Comparison of ENCODE assay signal across 23 cellular contexts in the genomic region with DNA sequence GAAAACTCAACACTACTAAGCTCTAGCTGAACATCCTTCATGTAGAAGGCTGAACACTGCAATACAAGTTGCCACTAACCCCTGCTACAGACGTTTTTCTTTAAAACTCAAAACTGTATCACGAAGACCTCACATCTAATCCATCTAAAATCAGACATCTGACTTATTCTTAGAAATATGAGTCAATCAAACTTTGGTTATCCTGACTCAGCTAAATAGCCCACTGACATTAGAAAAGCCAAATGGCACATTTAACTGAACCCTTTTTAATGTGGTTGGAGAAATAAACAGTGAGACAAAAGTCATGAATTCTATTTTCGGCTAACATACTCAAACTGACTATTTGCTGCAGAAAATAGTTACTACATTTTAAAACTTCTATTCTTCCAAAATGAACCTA. TPM values are rescaled to one million over a fixed set of nuclear protein-coding genes. Genes with fewer than 3 reads are reported as not detected.
DNase-seq lines count a peak whose midpoint lies in the region; ATAC-seq, FAIRE-seq and TF ChIP-seq lines count a peak whose summit lies in the region.
"Had no signal": no experiment of that assay in that cellular context is flagged by ENCODE, and none has a peak within 500 bp of the region (broad histone marks: within the 10 kb centered on the region; RNA-seq: fewer than 3 reads in every experiment).

No MANE protein-coding gene starts in this region.

- peaks cover 48% of the 10 kb centered on the region for H3K4me1 Mint-ChIP-seq in brain
- peaks cover 47% of the 10 kb centered on the region for H3K4me1 Mint-ChIP-seq in nephron
- H3K4me1 Mint-ChIP-seq in activated naive CD4-positive, alpha-beta T cell treated with anti-CD3 and anti-CD28 coated beads for 36 hours (ENCODE audit: low read depth) = no peaks in the 10 kb centered on the region
- H3K4me1 Mint-ChIP-seq: activated T-helper 17 cell treated with anti-CD3 and anti-CD28 coated beads, Interleukin-2, amount 50 U/mL, for 72 hours; CD8-positive, alpha-beta memory T cell; natural killer cell had no signal

- no peak overlapping the region for H3K4me2 ChIP-seq in HepG2 (ENCODE audit: low read depth, low read length)

- H3K27ac Mint-ChIP-seq in brain (peak overlapping the region in 3 of 5 experiments; percentile 35 to 88 (median 55)), nephron (peak overlapping the region; percentile 70 to 74 (median 74))
- no peak overlapping the region for H3K27ac Mint-ChIP-seq in activated naive CD4-positive, alpha-beta T cell treated with anti-CD3 and anti-CD28 coated beads for 36 hours
- H3K27ac Mint-ChIP-seq: activated T-helper 17 cell treated with anti-CD3 and anti-CD28 coated beads, Interleukin-2, amount 50 U/mL, for 72 hours; CD8-positive, alpha-beta memory T cell; H9; natural killer cell had no signal

- WGBS in HepG2 (ENCODE audit: low lambda C conversion rate) = 40% methylated on average over 3 of the region's 3 CpGs
- WGBS in right lobe of liver (ENCODE audit: insufficient coverage, low coverage, low lambda C conversion rate, missing lambda C conversion rate) = 77% methylated on average over 3 of the region's 3 CpGs

- H3K79me2 ChIP-seq in HepG2 (ENCODE audit: insufficient read depth, low read length) = no peaks in the 10 kb centered on the region

- no peaks in the 10 kb centered on the region for H4K20me1 ChIP-seq in HepG2 (ENCODE audit: insufficient read depth, low read length)

- H3K9ac ChIP-seq in HepG2 (ENCODE audit: insufficient read depth, low read depth, low read length) = no peak overlapping the region

- H3K9me3 ChIP-seq in HepG2 (ENCODE audit: low read length) (no peaks in the 10 kb centered on the region), right lobe of liver (no peaks in the 10 kb centered on the region)
- H3K9me3 ChIP-seq: lower lobe of right lung, uterus had no signal

- intact Hi-C loops in HepG2 (cut with micrococcal nuclease; ENCODE audit: unreplicated experiment) = no loop called here
- intact Hi-C loops in right lobe of liver (cut with DNase I) = no loop called here
- intact Hi-C loops in activated naive CD4-positive, alpha-beta T cell treated with anti-CD3 and anti-CD28 coated beads for 36 hours (cut with micrococcal nuclease) = no loop called here

- no peak overlapping the region for H2AFZ ChIP-seq in HepG2 (ENCODE audit: low read length)

- H3K27me3 ChIP-seq in HepG2 (ENCODE audit: control insufficient read depth in 1 of 2, insufficient read depth in 2 of 2, low read length in 2 of 2) (no peaks in the 10 kb centered on the region), right lobe of liver (no peaks in the 10 kb centered on the region)
- H3K27me3 ChIP-seq: uterus had no signal

- TF ChIP-seq CTCF in HepG2 (CRISPR knock-in tag; IDR thresholded peaks at IDR 0.05) (no peak), right lobe of liver (IDR thresholded peaks at IDR 0.05) (no peak), brain (conservative IDR thresholded peaks at IDR 0.05) (no peak), nephron (IDR thresholded peaks at IDR 0.05; ENCODE audit: unreplicated experiment in 3 of 3) (no peak)

- ATAC-seq in HepG2 (no peak), right lobe of liver (no peak), GM18867 (IDR thresholded peaks at IDR 0.05; ENCODE audit: unreplicated experiment) (no peak)
- ATAC-seq: activated T-helper 17 cell treated with anti-CD3 and anti-CD28 coated beads, Interleukin-2, amount 50 U/mL, for 72 hours; lower lobe of right lung; natural killer cell; Right ventricle myocardium inferior; stimulated activated naive CD8-positive, alpha-beta T cell treated with anti-CD3 and anti-CD28 coated beads, Interleukin-15, Interleukin-2, amounts not matched to agents 100 U/mL and 50 U/mL, for 24 hours had no signal

- H3K27me3 Mint-ChIP-seq in brain (peaks cover 31% of the 10 kb centered on the region), nephron (ENCODE audit: low read depth) (no peaks in the 10 kb centered on the region)
- no peaks in the 10 kb centered on the region for H3K27me3 Mint-ChIP-seq in activated naive CD4-positive, alpha-beta T cell treated with anti-CD3 and anti-CD28 coated beads for 36 hours (ENCODE audit: low read depth)
- H3K27me3 Mint-ChIP-seq: activated T-helper 17 cell treated with anti-CD3 and anti-CD28 coated beads, Interleukin-2, amount 50 U/mL, for 72 hours had no signal

- in situ Hi-C loops in HepG2 (cut with HindIII; ENCODE audit: extremely low pct_ligation_motif_present, low pct_unique_long_range_greater_than_20kb) = no loop called here

- H3K27ac ChIP-seq in HepG2 (ENCODE audit: extremely low read length, insufficient read depth, low read length) (no peak overlapping the region), right lobe of liver (peak overlapping the region in 1 of 3 donors; percentile 88)
- H3K27ac ChIP-seq: lower lobe of right lung, uterus had no signal

- no peak for FAIRE-seq in HepG2 (lab: Jason Lieb, UNC)
- FAIRE-seq: endothelial cell of umbilical vein, frontal cortex, GM18507 had no signal

- CTCF ChIA-PET in HepG2 (lab: Yijun Ruan, JAX; ENCODE audit: low intra/inter-chr PET ratio, low total read pairs) = no interaction called here
- CTCF ChIA-PET in activated naive CD4-positive, alpha-beta T cell treated with anti-CD3 and anti-CD28 coated beads for 36 hours (lab: Charles Lee) = no interaction called here

- POLR2A ChIA-PET in HepG2 (lab: Yijun Ruan, JAX) = no interaction called here

- no peak for TF ChIP-seq POLR2A in HepG2 (IDR thresholded peaks at IDR 0.05; ENCODE audit: insufficient read depth in 1 of 2, low read depth in 2 of 2, low read length in 2 of 2)
- TF ChIP-seq POLR2A in right lobe of liver (IDR thresholded peaks at IDR 0.05) = no peak

- H3K4me3 Mint-ChIP-seq in brain = no peak overlapping the region
- no peak overlapping the region for H3K4me3 Mint-ChIP-seq in nephron
- no peak overlapping the region for H3K4me3 Mint-ChIP-seq in activated naive CD4-positive, alpha-beta T cell treated with anti-CD3 and anti-CD28 coated beads for 36 hours
- H3K4me3 Mint-ChIP-seq: activated T-helper 17 cell treated with anti-CD3 and anti-CD28 coated beads, Interleukin-2, amount 50 U/mL, for 72 hours; CD8-positive, alpha-beta memory T cell; H9; natural killer cell had no signal

- no TSS peak for BruUV-seq in HepG2 (replicated peaks; lab: Mats Ljungman, UMichigan)

- H3K4me1 ChIP-seq in HepG2 (ENCODE audit: insufficient read depth, low read length) = peaks cover 18% of the 10 kb centered on the region
- peaks cover 0 to 18% (median 6%) of the 10 kb centered on the region in 4 donors for H3K4me1 ChIP-seq in right lobe of liver
- H3K4me1 ChIP-seq: uterus had no signal

- H3K9me3 Mint-ChIP-seq in brain (no peaks in the 10 kb centered on the region), nephron (no peaks in the 10 kb centered on the region)
- H3K9me3 Mint-ChIP-seq in activated naive CD4-positive, alpha-beta T cell treated with anti-CD3 and anti-CD28 coated beads for 36 hours = no peaks in the 10 kb centered on the region
- H3K9me3 Mint-ChIP-seq: activated T-helper 17 cell treated with anti-CD3 and anti-CD28 coated beads, Interleukin-2, amount 50 U/mL, for 72 hours; CD8-positive, alpha-beta memory T cell; H9; natural killer cell had no signal

- TF ChIP-seq EP300 in HepG2 (IDR thresholded peaks at IDR 0.05; ENCODE audit: low read depth in 2 of 2, low read length in 2 of 2) (no peak), HepG2 (CRISPR knock-in tag; IDR thresholded peaks at IDR 0.05; ENCODE audit: borderline replicate concordance) (no peak)

- H3K36me3 ChIP-seq in HepG2 (replicated peaks in 1 of 2; ENCODE audit: control insufficient read depth in 1 of 2, insufficient read depth in 2 of 2, low read length in 2 of 2) (no peaks in the 10 kb centered on the region), right lobe of liver (no peaks in the 10 kb centered on the region)
- H3K36me3 ChIP-seq: uterus had no signal

- DNase-seq in HepG2 (ENCODE audit: low spot score) (no peak), right lobe of liver (no peak), NCI-H1694 (lab: John Stamatoyannopoulos, UW) (no peak), dedifferentiated amniotic fluid mesenchymal stem cell (ENCODE audit: extremely low spot score) (no peak)
- DNase-seq in activated naive CD4-positive, alpha-beta T cell treated with anti-CD3 and anti-CD28 coated beads for 36 hours = no peak
- DNase-seq: activated CD4-positive, CD25-positive, alpha-beta regulatory T cell; CD8-positive, alpha-beta memory T cell; H9; lower lobe of right lung; natural killer cell; NCI-H1436 treated with DMSO at 0.1 percent for 48 hours; NCI-H345; stimulated activated naive CD8-positive, alpha-beta T cell treated with anti-CD3 and anti-CD28 coated beads, Interleukin-15, Interleukin-2, amounts not matched to agents 100 U/mL and 50 U/mL, for 24 hours; T-helper 2 cell; uterus had no signal

- no peak for TF ChIP-seq RAD21 in HepG2 (CRISPR knock-in tag; IDR thresholded peaks at IDR 0.05)

- H3K4me3 ChIP-seq in HepG2 (replicated peaks in 1 of 3; ENCODE audit: insufficient read depth in 1 of 3, low read depth in 2 of 3, low read length in 3 of 3) (no peak overlapping the region), right lobe of liver (no peak overlapping the region)
- H3K4me3 ChIP-seq: lower lobe of right lung, uterus had no signal

- H3K36me3 Mint-ChIP-seq in brain (peaks cover 27% of the 10 kb centered on the region), nephron (ENCODE audit: low read depth) (peaks cover 26% of the 10 kb centered on the region)
- no peaks in the 10 kb centered on the region for H3K36me3 Mint-ChIP-seq in activated naive CD4-positive, alpha-beta T cell treated with anti-CD3 and anti-CD28 coated beads for 36 hours (ENCODE audit: low read depth)
- H3K36me3 Mint-ChIP-seq: CD8-positive, alpha-beta memory T cell; natural killer cell had no signal

RNA-seq across cellular contexts. Expression of a gene that starts 35.6 kb away (rescaled TPM):
- not detected in 2 replicates for total RNA-seq in HepG2 (2016; rRNA removed; fragmentation: Illumina TruSeq; extraction: Trizol)
- not detected in 2 replicates for total RNA-seq in HepG2 (2016; cell fraction: cytosol; rRNA removed; fragmentation: Illumina TruSeq; extraction: Trizol; ENCODE audit: low read depth)
- not detected in 2 replicates for total RNA-seq in HepG2 (2016; cell fraction: insoluble cytoplasmic fraction; rRNA removed; fragmentation: Illumina TruSeq; extraction: Trizol)
- not detected in 2 replicates for total RNA-seq in HepG2 (2016; cell fraction: membrane; rRNA removed; fragmentation: Illumina TruSeq; extraction: Trizol)
- not detected in 2 replicates for total RNA-seq in HepG2 (2016; cell fraction: nucleus; rRNA removed; fragmentation: Illumina TruSeq; extraction: Trizol)
- polyA plus RNA-seq in HepG2 (2011; rRNA removed) = 0.20 TPM in 1 of 2 replicates, not detected in the other
- polyA plus RNA-seq in HepG2 (2011; cell fraction: cytosol; rRNA removed) = 0.08 TPM in 1 of 2 replicates, not detected in the other
- not detected in 2 replicates for polyA plus RNA-seq in HepG2 (2011; cell fraction: nucleus; rRNA removed)
- polyA plus RNA-seq in HepG2 (2012) = 0.05 TPM in 1 of 2 replicates, not detected in the other
- polyA plus RNA-seq in HepG2 (2016; cell fraction: cytosol; fragmentation: Illumina TruSeq; extraction: Trizol; ENCODE audit: low read depth) = not detected in 2 replicates
- not detected in 2 replicates for polyA plus RNA-seq in HepG2 (2016; cell fraction: insoluble cytoplasmic fraction; fragmentation: Illumina TruSeq; extraction: Trizol; ENCODE audit: low read depth)
- polyA plus RNA-seq in HepG2 (2016; cell fraction: membrane; fragmentation: Illumina TruSeq; extraction: Trizol; ENCODE audit: low read depth) = not detected in 2 replicates
- polyA plus RNA-seq in HepG2 (2016; cell fraction: nucleus; fragmentation: Illumina TruSeq; extraction: Trizol; ENCODE audit: insufficient read depth, low read depth) = not detected in 2 replicates
- polyA minus RNA-seq in HepG2 (2011; rRNA and poly(A)+ RNA removed; ENCODE audit: low replicate concordance) = 99.6 TPM in 1 of 2 replicates, not detected in the other
- polyA minus RNA-seq in HepG2 (2011; cell fraction: cytosol; rRNA and poly(A)+ RNA removed) = 0.88 and 0.99 TPM in 2 replicates
- 0.77 TPM in 1 of 2 replicates, not detected in the other for polyA minus RNA-seq in HepG2 (2011; cell fraction: nucleus; rRNA and poly(A)+ RNA removed)
- 10 to 100 TPM in 5 of 6 experiments, 1 to 10 TPM in 1; 9.3 to 36.0 (median 25.8) TPM for total RNA-seq in right lobe of liver
- polyA plus RNA-seq in brain (ENCODE audit: insufficient read depth, low read depth, low replicate concordance) = 95.8 TPM
- total RNA-seq in activated naive CD4-positive, alpha-beta T cell treated with anti-CD3 and anti-CD28 coated beads for 36 hours = not detected
- total RNA-seq: CD8-positive, alpha-beta memory T cell had no signal
- polyA plus RNA-seq: CD8-positive, alpha-beta memory T cell had no signal

Comparison
In these comparisons a context has a peak if more than half of its experiments do, and no peak if none do; other contexts are left out.
1. RNA of a gene that starts 35.6 kb away (total RNA-seq): 9.3 to 36.0 TPM in right lobe of liver; not detected in HepG2 and not detected in activated naive CD4-positive, alpha-beta T cell treated with anti-CD3 and anti-CD28 coated beads for 36 hours; every median in the first group is over 4 times any median in the second.